In the genomic region with DNA sequence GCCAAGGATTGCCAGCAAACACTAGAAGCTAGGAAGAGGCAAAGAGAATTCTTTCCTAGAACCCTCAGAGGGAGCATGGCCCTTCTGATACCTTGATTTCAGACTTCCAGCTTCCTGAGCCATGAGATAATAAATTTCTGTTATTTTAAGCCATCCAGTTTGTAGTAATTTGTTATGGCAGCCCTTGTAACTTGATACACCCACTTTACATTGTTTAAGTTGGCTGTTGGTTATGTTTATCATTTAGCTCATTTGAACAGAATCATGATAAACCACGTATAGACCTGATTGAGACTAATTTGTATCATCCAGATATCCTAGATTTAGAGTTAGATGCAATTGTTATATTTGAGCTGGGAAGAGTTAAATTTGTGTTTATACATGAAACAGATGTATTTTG, we compare ENCODE assay signal across 32 cellular contexts.
"Had no signal": no experiment of that assay in that cellular context is flagged by ENCODE, and none has a peak within 500 bp of the region (broad histone marks: within the 10 kb centered on the region; RNA-seq: fewer than 3 reads in every experiment).

No MANE protein-coding gene starts in this region.

- H3K27ac ChIP-seq: adrenal gland, cardiac muscle cell, colonic mucosa, gastrocnemius medialis, left lung, lower lobe of right lung, neural progenitor cell, suprapubic skin, tibial artery, VCaP had no signal

- H3K4me3 ChIP-seq: adrenal gland, cardiac muscle cell, colonic mucosa, gastrocnemius medialis, left lung, lower lobe of right lung, neural progenitor cell, suprapubic skin, tibial artery had no signal

- H3K36me3 ChIP-seq: adrenal gland, cardiac muscle cell, colonic mucosa, gastrocnemius medialis, left lung, lower lobe of right lung, neural progenitor cell, suprapubic skin, tibial artery had no signal

- H3K27me3 ChIP-seq: adrenal gland, colonic mucosa, gastrocnemius medialis, left lung, neural progenitor cell, suprapubic skin, tibial artery had no signal

- FAIRE-seq: endometrium, islet of Langerhans, TTC549 had no signal

- H2AFZ ChIP-seq: neural progenitor cell had no signal

- ATAC-seq: activated CD4-positive, CD25-positive, alpha-beta regulatory T cell treated with anti-CD3 and anti-CD28 coated beads, Interleukin-2, amount 50 U/mL, for 24 hours; gastrocnemius medialis; left lung; lower lobe of right lung; natural killer cell; right cardiac atrium; stimulated activated naive B cell treated with anti-CD40 and anti-IgM and Interleukin-4, amounts not matched to agents 10 μg/mL and 1 μg/mL and 100 μg/mL, for 72 hours had no signal

- DNase-seq: activated CD4-positive, alpha-beta T cell treated with anti-CD3 and anti-CD28 coated beads for 48 hours; activated CD4-positive, alpha-beta T cell treated with anti-CD3 and anti-CD28 coated beads, Interleukin-2, amount 50 U/mL, for 48 hours; activated CD8-positive, alpha-beta memory T cell treated with anti-CD3 and anti-CD28 coated beads for 24 hours; activated effector memory CD4-positive, alpha-beta T cell treated with anti-CD3 and anti-CD28 coated beads, Interleukin-2, amount 50 U/mL, for 16 hours; activated naive CD4-positive, alpha-beta T cell treated with anti-CD3 and anti-CD28 coated beads for 36 hours; activated naive CD8-positive, alpha-beta T cell treated with anti-CD3 and anti-CD28 coated beads for 36 hours; activated T-cell treated with anti-CD3 and anti-CD28 coated beads, Interleukin-2, amount 50 U/mL, for 1 hour; adrenal gland; aorta; cerebellar nuclear complex; colonic mucosa; effector CD8-positive, alpha-beta T cell; gastrocnemius medialis; glutamatergic neuron; left lung; lower lobe of right lung; mesendoderm; natural killer cell; posterior cingulate gyrus; right cardiac atrium; stimulated activated CD4-positive, alpha-beta T cell treated with anti-CD3 and anti-CD28 coated beads, Interleukin-15, amount 100 ng/mL, for 24 hours; stimulated activated CD4-positive, alpha-beta T cell treated with anti-CD3 and anti-CD28 coated beads, Interleukin-2, amount 100 ng/mL, for 24 hours; stimulated activated naive B cell treated with anti-CD40 and anti-IgM and Interleukin-4, amounts not matched to agents 10 μg/mL and 1 μg/mL and 100 μg/mL, for 72 hours; tibial artery had no signal

- H3K4me1 ChIP-seq: adrenal gland, colonic mucosa, gastrocnemius medialis, left lung, lower lobe of right lung, neural progenitor cell, suprapubic skin, tibial artery had no signal

- H3K4me2 ChIP-seq: neural progenitor cell had no signal

- H3K9ac ChIP-seq: neural progenitor cell had no signal

- H3K9me3 ChIP-seq: adrenal gland, colonic mucosa, gastrocnemius medialis, left lung, lower lobe of right lung, suprapubic skin, tibial artery had no signal
